Comparison of ENCODE assay signal across 8 cellular contexts in the genomic region with DNA sequence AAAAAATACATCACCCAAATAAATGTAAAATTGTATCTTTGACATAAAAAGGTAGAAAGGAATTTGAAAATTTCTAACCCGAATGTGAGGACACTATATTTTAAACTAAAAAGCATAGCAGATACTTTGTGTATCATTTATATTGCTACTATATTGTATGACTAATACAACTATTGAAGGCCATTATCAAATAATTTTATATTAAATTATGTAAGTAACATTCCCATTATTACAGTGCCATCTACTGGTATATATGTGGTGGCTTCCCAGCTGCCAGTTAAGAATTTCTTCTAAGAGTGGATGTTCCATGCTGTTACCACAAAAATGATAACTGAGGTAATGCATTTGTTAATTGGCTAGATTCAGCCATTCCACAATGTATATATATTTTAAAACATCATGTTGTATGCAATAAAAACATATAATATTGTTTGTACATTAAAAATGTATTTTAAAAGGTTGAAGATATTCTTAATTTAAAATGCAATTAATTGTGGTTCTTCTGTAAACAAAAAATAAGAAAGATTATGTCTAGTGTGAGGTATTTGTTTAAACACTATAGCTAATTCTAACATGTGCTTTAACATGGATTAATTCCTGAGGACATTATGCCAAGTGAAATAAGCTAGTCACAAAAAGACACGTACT.
A peak's percentile ranks its signal among the peaks of the same experiment; 100 is the strongest.
DNase-seq lines count a peak whose midpoint lies in the region; ATAC-seq and TF ChIP-seq lines count a peak whose summit lies in the region.

No MANE protein-coding gene starts in this region.

- TF ChIP-seq CTCF in dorsolateral prefrontal cortex (IDR thresholded peaks at IDR 0.05 in 54 of 56, conservative IDR thresholded peaks at IDR 0.05 in 2 of 56; ENCODE audit: low read depth in 1 of 56, partially characterized antibody in 56 of 56): peak in 55 of 56 donors; percentile 47 to 82 (median 68)
- peak; percentile 66 for TF ChIP-seq CTCF in osteoblast (IDR thresholded peaks at IDR 0.05; ENCODE audit: extremely low read depth, low read depth, low read length)

- DNase-seq in NCI-H510A treated with DMSO at 0.1 percent for 48 hours (lab: John Stamatoyannopoulos, UW): peak; percentile 41
- DNase-seq in NCI-H510A (lab: John Stamatoyannopoulos, UW): no peak
- peak; percentile 23 for DNase-seq in NCI-H748 (lab: John Stamatoyannopoulos, UW; ENCODE audit: unreplicated experiment)
- DNase-seq in dorsolateral prefrontal cortex: no peak
- no peak for DNase-seq in osteoblast (ENCODE audit: insufficient read length, low spot score, missing footprints)
- no peak for DNase-seq in iPS-NIHi7 (ENCODE audit: extremely low spot score)

- H3K27me3 ChIP-seq in dorsolateral prefrontal cortex (peaks cover 0 to 9% (median 0%) of the 10 kb centered on the region in 45 donors), osteoblast (ENCODE audit: insufficient read depth, low read length) (peaks cover 2% of the 10 kb centered on the region)

- no peaks in the 10 kb centered on the region for H4K20me1 ChIP-seq in osteoblast (ENCODE audit: insufficient read depth, low read length)

- no peaks in the 10 kb centered on the region for H3K9me3 ChIP-seq in osteoblast (ENCODE audit: low read depth, low read length)

- H2AFZ ChIP-seq in osteoblast (ENCODE audit: low read length): no peak overlapping the region

- H3K4me3 ChIP-seq in dorsolateral prefrontal cortex (no peak overlapping the region), osteoblast (ENCODE audit: insufficient read depth, low read length) (no peak overlapping the region)

- no peak overlapping the region for H3K4me2 ChIP-seq in osteoblast (ENCODE audit: insufficient read depth, low read length)

- H3K27ac ChIP-seq in dorsolateral prefrontal cortex: no peak overlapping the region
- H3K27ac ChIP-seq in osteoblast (ENCODE audit: low read depth, low read length): no peak overlapping the region

- ATAC-seq in GM19035 (IDR thresholded peaks at IDR 0.05; ENCODE audit: unreplicated experiment) (no peak), HG02610 (IDR thresholded peaks at IDR 0.05; ENCODE audit: unreplicated experiment) (no peak)

- intact Hi-C loops in dorsolateral prefrontal cortex (cut with DNase I): loop anchor here (5.0 kb wide), 1 partner anchor 556 kb away; no protein-coding TSS in a partner anchor

- H3K79me2 ChIP-seq in osteoblast (ENCODE audit: insufficient read depth, low read length): no peaks in the 10 kb centered on the region

- no peaks in the 10 kb centered on the region for H3K36me3 ChIP-seq in osteoblast (ENCODE audit: insufficient read depth, low read length)

- peaks cover 15% of the 10 kb centered on the region for H3K4me1 ChIP-seq in osteoblast (ENCODE audit: insufficient read depth, low read length)

Comparison
In these comparisons a context has a peak if more than half of its experiments do, and no peak if none do; other contexts are left out.
1. DNase-seq: peak in NCI-H510A treated with DMSO at 0.1 percent for 48 hours (single experiment) and NCI-H748 (single experiment); none in NCI-H510A (single experiment), dorsolateral prefrontal cortex (0 of 10), osteoblast (single experiment) and iPS-NIHi7 (single experiment).